Comparison of ENCODE assay signal across 1 cellular context in genomic region chr2:101251844-101252407, GRCh38.
TF ChIP-seq lines count a peak whose summit lies in the region.

No MANE protein-coding gene starts in this region.

TF ChIP-seq in HepG2, 621 proteins besides CTCF, POLR2A, EP300 and RAD21 (continued from another document and continues in another):
- TF ChIP-seq AKNA (CRISPR knock-in tag; IDR thresholded peaks at IDR 0.05; ENCODE audit: borderline replicate concordance) (0 out of 2 replicates have a peak, but pooled peaks have one; percentile 44), ZNF292 (CRISPR knock-in tag; IDR thresholded peaks at IDR 0.05; ENCODE audit: borderline replicate concordance, low read depth) (no peak), MTF1 (CRISPR knock-in tag; IDR thresholded peaks at IDR 0.05) (peak; percentile 29; the same call in 1 of the 2 replicates), E2F5 (CRISPR knock-in tag; conservative IDR thresholded peaks at IDR 0.05) (no peak), ZNF776 (CRISPR knock-in tag; IDR thresholded peaks at IDR 0.05) (no peak), ETV6 (CRISPR knock-in tag; conservative IDR thresholded peaks at IDR 0.05) (no peak), MBNL3 (CRISPR knock-in tag; conservative IDR thresholded peaks at IDR 0.05) (no peak), AFF4 (CRISPR knock-in tag; IDR thresholded peaks at IDR 0.05) (0 out of 2 replicates have a peak, but pooled peaks have one; percentile 49), HOMEZ (CRISPR knock-in tag; IDR thresholded peaks at IDR 0.05; ENCODE audit: low read depth) (0 out of 2 replicates have a peak, but pooled peaks have one; percentile 10), RBAK (CRISPR knock-in tag; IDR thresholded peaks at IDR 0.05) (no peak), GZF1 (CRISPR knock-in tag; IDR thresholded peaks at IDR 0.05) (0 out of 2 replicates have a peak, but pooled peaks have one; percentile 6), KLF6 (CRISPR knock-in tag; IDR thresholded peaks at IDR 0.05) (no peak), NFIC (IDR thresholded peaks at IDR 0.05; ENCODE audit: low read length) (peak; percentile 45; the same call in 1 of the 2 replicates), ZSCAN20 (CRISPR knock-in tag; IDR thresholded peaks at IDR 0.05; ENCODE audit: borderline replicate concordance) (0 out of 2 replicates have a peak, but pooled peaks have one; percentile 81), ELF4 (CRISPR knock-in tag; IDR thresholded peaks at IDR 0.05; ENCODE audit: borderline replicate concordance) (no peak; the same call in 1 of the 2 replicates), ZXDC (CRISPR knock-in tag; IDR thresholded peaks at IDR 0.05) (peak; percentile 24; the same call in 1 of the 2 replicates), ZSCAN9 (CRISPR knock-in tag; IDR thresholded peaks at IDR 0.05; ENCODE audit: borderline replicate concordance) (peak; percentile 48; the same call in 1 of the 2 replicates), ZMAT3 (CRISPR knock-in tag; conservative IDR thresholded peaks at IDR 0.05) (0 out of 2 replicates have a peak, but pooled peaks have one; percentile 17), PAX8 (CRISPR knock-in tag; IDR thresholded peaks at IDR 0.05; ENCODE audit: borderline replicate concordance) (0 out of 2 replicates have a peak, but pooled peaks have one; percentile 7), ZBTB10 (CRISPR knock-in tag; IDR thresholded peaks at IDR 0.05; ENCODE audit: borderline replicate concordance) (no peak), ZNF407 (CRISPR knock-in tag; IDR thresholded peaks at IDR 0.05; ENCODE audit: not compliant biosample characterization) (no peak), GATAD2A (CRISPR knock-in tag; IDR thresholded peaks at IDR 0.05) (peak; percentile 28; the same call in 1 of the 2 replicates), SMC3 (IDR thresholded peaks at IDR 0.05; ENCODE audit: low read length) (peak; percentile 84), KDM4B (CRISPR knock-in tag; IDR thresholded peaks at IDR 0.05) (no peak), MBD4 (IDR thresholded peaks at IDR 0.05; ENCODE audit: borderline replicate concordance, low read length) (0 out of 2 replicates have a peak, but pooled peaks have one; percentile 79), CAMTA2 (CRISPR knock-in tag; IDR thresholded peaks at IDR 0.05; ENCODE audit: borderline replicate concordance) (0 out of 2 replicates have a peak, but pooled peaks have one; percentile 45), ZKSCAN8 (CRISPR knock-in tag; IDR thresholded peaks at IDR 0.05; ENCODE audit: borderline replicate concordance) (0 out of 2 replicates have a peak, but pooled peaks have one; percentile 9)
